Comparison of ENCODE assay signal across 8 cellular contexts in genomic region chr2:131672471-131673399, GRCh38.
DNase-seq lines count a peak whose midpoint lies in the region; ATAC-seq, FAIRE-seq and TF ChIP-seq lines count a peak whose summit lies in the region.
"Not testable (repeated sequence)": the region's sequence is repeated elsewhere in the genome, so short reads cannot be mapped to it uniquely, and the experiment has no call there.

No MANE protein-coding gene starts in this region.

- H3K4me1 ChIP-seq in H1 (replicated peaks in 1 of 4; ENCODE audit: control insufficient read depth in 3 of 4, insufficient read depth in 4 of 4, low read length in 3 of 4): not testable (repeated sequence)

- H3K9ac ChIP-seq in H1 (replicated peaks in 1 of 4; ENCODE audit: extremely low read depth in 1 of 4, low read depth in 3 of 4, low read length in 3 of 4): not testable (repeated sequence)

- not testable (repeated sequence) for H3K9me3 ChIP-seq in H1 (ENCODE audit: insufficient read depth in 2 of 2, low read depth in 1 of 2, low read length in 1 of 2)

- peak; percentile 56 for DNase-seq in D341Med (ENCODE audit: low spot score)
- peak; percentile 27 for DNase-seq in NCI-H748 treated with DMSO at 0.1 percent for 48 hours (lab: John Stamatoyannopoulos, UW)
- DNase-seq in activated CD8-positive, alpha-beta memory T cell treated with anti-CD3 and anti-CD28 coated beads for 24 hours: peak; percentile 83
- DNase-seq in H1 (ENCODE audit: low read depth in 1 of 2, low spot score in 2 of 2): peak in 1 of 2 experiments; percentile 85
- DNase-seq in memory B cell (ENCODE audit: low spot score in 2 of 2): peak; percentile 68 to 69
- DNase-seq in stimulated activated CD8-positive, alpha-beta memory T cell treated with anti-CD3 and anti-CD28 coated beads, Interleukin-12 subunit alpha, Interleukin-12 subunit beta, amount 100 ng/mL, for 4 hours (ENCODE audit: low read depth): peak; percentile 22

- H3K4me3 ChIP-seq in H1 (ENCODE audit: extremely low read depth in 1 of 4, insufficient read depth in 2 of 4, low read depth in 3 of 4, low read length in 4 of 4): peak overlapping the region in 2 of 4 experiments; percentile 32 to 59; a peak in 3 of 8 replicates

- H3K56ac ChIP-seq in H1 (replicated peaks; ENCODE audit: insufficient read length, low read depth, low read length): not testable (repeated sequence)

- H2BK15ac ChIP-seq in H1 (ENCODE audit: low read length): not testable (repeated sequence)

- H3K4me1 Mint-ChIP-seq in memory B cell: not testable (repeated sequence)

- not testable (repeated sequence) for H3K18ac ChIP-seq in H1 (ENCODE audit: extremely low read depth, low read length)

- not testable (repeated sequence) for H3K14ac ChIP-seq in H1 (ENCODE audit: insufficient read length)

- not testable (repeated sequence) for TF ChIP-seq EP300 in H1 (IDR thresholded peaks at IDR 0.05; ENCODE audit: borderline replicate concordance in 1 of 2, low read depth in 2 of 2, low read length in 2 of 2)

- H3K79me1 ChIP-seq in H1 (ENCODE audit: low read depth, low read length): not testable (repeated sequence)

- POLR2A ChIA-PET in H1 (lab: Charles Lee; ENCODE audit: partially characterized antibody): interaction anchor here (1.3 to 1.4 kb wide), 2 partner anchors 10 kb away, joined by 3 to 8 read pairs; no protein-coding TSS in a partner anchor

- WGBS in H1 (ENCODE audit: extremely low coverage in 1 of 2, insufficient coverage in 1 of 2, insufficient read length in 1 of 2, insufficient replicate concordance in 2 of 2, low coverage in 1 of 2, low lambda C conversion rate in 2 of 2, missing lambda C conversion rate in 1 of 2), 2 experiments: 21% methylated on average over 30 of the region's 38 CpGs; no CpG with 5 or more reads in 1 of the 2 experiments

- H3K23me2 ChIP-seq in H1 (ENCODE audit: low read depth, low read length): not testable (repeated sequence)

- not testable (repeated sequence) for H3K36me3 ChIP-seq in H1 (ENCODE audit: control insufficient read depth in 2 of 4, insufficient read depth in 4 of 4, low read length in 3 of 4)

- H3K36me3 Mint-ChIP-seq in memory B cell: not testable (repeated sequence)

- H3K23ac ChIP-seq in H1 (ENCODE audit: insufficient read length): not testable (repeated sequence)

- not testable (repeated sequence) for H2AK5ac ChIP-seq in H1 (ENCODE audit: low read depth, low read length)

- peak overlapping the region; percentile 71 for H3K4me3 Mint-ChIP-seq in memory B cell

- not testable (repeated sequence) for H3K27me3 Mint-ChIP-seq in memory B cell

- peak; percentile 38 to 43; a peak in 3 of 4 replicates for TF ChIP-seq RAD21 in H1 (IDR thresholded peaks at IDR 0.05 in 1 of 2, conservative IDR thresholded peaks at IDR 0.05 in 1 of 2; ENCODE audit: low read depth in 2 of 2, low read length in 2 of 2)

- peak; percentile 34 to 65 (median 37) for TF ChIP-seq CTCF in H1 (IDR thresholded peaks at IDR 0.05; ENCODE audit: control extremely low read depth in 1 of 3, insufficient read depth in 1 of 3, low read depth in 1 of 3, low read length in 3 of 3)

- ATAC-seq in GM21515 (IDR thresholded peaks at IDR 0.05; ENCODE audit: unreplicated experiment) (peak; percentile 86), HG03565 (IDR thresholded peaks at IDR 0.05; ENCODE audit: unreplicated experiment) (peak; percentile 45), memory B cell (ENCODE audit: low read depth) (peak; percentile 90)

- H2BK20ac ChIP-seq in H1 (ENCODE audit: low read length): not testable (repeated sequence)

- peak overlapping the region; percentile 71; the same call in 1 of the 2 replicates for H4K8ac ChIP-seq in H1 (ENCODE audit: extremely low read depth, insufficient read depth, low read length)

- not testable (repeated sequence) for H2BK12ac ChIP-seq in H1 (ENCODE audit: low read depth, low read length)

- not testable (repeated sequence) for H3K4ac ChIP-seq in H1 (replicated peaks; ENCODE audit: insufficient read length, low read depth, low read length)

- not testable (repeated sequence) for H2BK120ac ChIP-seq in H1 (replicated peaks; ENCODE audit: low read depth, low read length)

- not testable (repeated sequence) for TF ChIP-seq POLR2A in H1 (IDR thresholded peaks at IDR 0.05; ENCODE audit: control extremely low read depth in 1 of 2, low read depth in 2 of 2, low read length in 2 of 2)

- not testable (repeated sequence) for H3K27ac Mint-ChIP-seq in memory B cell

- H2AFZ ChIP-seq in H1 (ENCODE audit: low read length): peak overlapping the region; percentile 50; the same call in 1 of the 2 replicates

- not testable (repeated sequence) for FAIRE-seq in H1 (lab: Jason Lieb, UNC)

- not testable (repeated sequence) for H4K20me1 ChIP-seq in H1 (replicated peaks in 1 of 2; ENCODE audit: control insufficient read depth in 1 of 2, insufficient read depth in 2 of 2, low read length in 2 of 2)

- H3K27ac ChIP-seq in H1 (ENCODE audit: low read depth, low read length): not testable (repeated sequence)

- H3K9me3 Mint-ChIP-seq in memory B cell: not testable (repeated sequence)

- peaks cover 4 to 16% (median 11%) of the 10 kb centered on the region in 4 experiments for H3K27me3 ChIP-seq in H1 (replicated peaks in 1 of 4; ENCODE audit: control insufficient read depth in 3 of 4, extremely low read depth in 1 of 4, insufficient read depth in 3 of 4, low read length in 3 of 4)

- CTCF ChIA-PET in H1 (lab: Charles Lee; ENCODE audit: partially characterized antibody): interaction anchor here (0.6 to 3.4 kb wide), 24 partner anchors 9 to 521 kb away, joined by 3 to 38 read pairs (median 4); no protein-coding TSS in a partner anchor

- H2BK5ac ChIP-seq in H1 (ENCODE audit: low read depth, low read length): not testable (repeated sequence)

- H3K4me2 ChIP-seq in H1 (ENCODE audit: insufficient read depth in 1 of 2, low read depth in 2 of 2, low read length in 2 of 2): peak overlapping the region; percentile 53 to 63

- not testable (repeated sequence) for H4K91ac ChIP-seq in H1 (replicated peaks; ENCODE audit: insufficient read length, low read length)

- not testable (repeated sequence) for H4K5ac ChIP-seq in H1 (ENCODE audit: insufficient read length, low read depth, low read length)

- H3K79me2 ChIP-seq in H1 (ENCODE audit: control insufficient read depth in 1 of 2, insufficient read depth in 2 of 2, low read length in 2 of 2): not testable (repeated sequence)

TF ChIP-seq in H1, 55 proteins besides CTCF, POLR2A, EP300 and RAD21:
- TF ChIP-seq YY1 (IDR thresholded peaks at IDR 0.05; ENCODE audit: low read depth, low read length) (peak; percentile 61; the same call in 1 of the 2 replicates), KDM4A (IDR thresholded peaks at IDR 0.05; ENCODE audit: low read depth, low read length, severe bottlenecking) (peak; percentile 60)
